Comparison of ENCODE assay signal across 9 cellular contexts in the genomic region with DNA sequence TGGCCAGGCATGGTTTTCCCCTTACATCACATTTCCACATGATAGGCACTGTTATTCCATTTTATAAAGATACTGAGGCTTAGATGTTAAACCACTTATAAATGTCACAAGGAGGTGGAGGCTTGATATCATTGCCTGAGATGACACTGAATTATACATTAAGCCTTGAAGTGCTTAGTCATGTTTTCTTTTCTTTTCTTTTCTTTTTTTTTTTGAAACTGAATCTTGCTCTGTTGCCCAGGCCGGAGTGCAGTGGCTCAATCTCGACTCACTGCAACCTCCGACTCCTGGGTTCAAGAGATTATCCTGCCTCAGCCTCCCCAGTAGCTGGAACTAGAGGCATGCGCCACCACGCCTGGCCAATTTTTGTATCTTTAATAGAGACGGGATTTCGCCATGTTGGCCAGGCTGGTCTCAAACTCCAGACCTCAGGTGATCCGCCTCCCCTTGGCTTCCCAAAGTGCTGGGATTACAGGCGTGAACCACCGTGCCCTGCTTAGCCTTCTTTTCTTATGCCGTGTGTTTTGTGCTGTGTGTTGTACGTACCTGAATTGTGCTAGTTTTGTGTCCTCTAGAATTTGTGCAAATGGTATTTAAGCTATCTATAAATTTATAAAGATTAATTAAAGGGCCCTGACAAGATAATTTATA. TPM values are rescaled to one million over a fixed set of nuclear protein-coding genes. Genes with fewer than 3 reads are reported as not detected.
DNase-seq lines count a peak whose midpoint lies in the region; TF ChIP-seq lines count a peak whose summit lies in the region.
"Had no signal": no experiment of that assay in that cellular context is flagged by ENCODE, and none has a peak within 500 bp of the region (broad histone marks: within the 10 kb centered on the region; RNA-seq: fewer than 3 reads in every experiment).

No MANE protein-coding gene starts in this region.

- H2AFZ ChIP-seq in ACC112 (ENCODE audit: low read length, unreplicated experiment): peak overlapping the region; percentile 71
- H2AFZ ChIP-seq in mammary epithelial cell (ENCODE audit: low read depth, low read length): no peak overlapping the region

- H3K79me2 ChIP-seq in ACC112 (ENCODE audit: control insufficient read depth, insufficient read depth, low read length, unreplicated experiment) (peaks cover 54% of the 10 kb centered on the region), mammary epithelial cell (ENCODE audit: insufficient read depth, low read length) (peaks cover 63% of the 10 kb centered on the region)

- H3K4me3 ChIP-seq in ACC112 (ENCODE audit: low read depth, low read length) (peak overlapping the region; percentile 96), HUES6 (ENCODE audit: low read depth, low read length) (peak overlapping the region; percentile 88), mammary epithelial cell (replicated peaks in 1 of 3; ENCODE audit: insufficient read depth in 1 of 3, low read depth in 2 of 3, low read length in 3 of 3) (peak overlapping the region; percentile 70 to 78 (median 75)), mucosa of stomach (ENCODE audit: low read length) (peak overlapping the region; percentile 90)

- DNase-seq in mammary epithelial cell (no peak), cortex of kidney (lab: John Stamatoyannopoulos, UW) (no peak), NCI-H510A (lab: John Stamatoyannopoulos, UW) (no peak), hippocampal formation (lab: John Stamatoyannopoulos, UW) (no peak), NCI-H1694 (lab: John Stamatoyannopoulos, UW) (no peak)
- DNase-seq: occipital lobe had no signal

- CTCF ChIA-PET in mammary epithelial cell (lab: Charles Lee; ENCODE audit: low non-redundant PET): no interaction called here

- TF ChIP-seq CTCF in mammary epithelial cell (conservative IDR thresholded peaks at IDR 0.05 in 1 of 2, IDR thresholded peaks at IDR 0.05 in 1 of 2; ENCODE audit: extremely low read depth in 1 of 2, insufficient read depth in 1 of 2, low read depth in 1 of 2, low read length in 2 of 2): no peak

- peak overlapping the region; percentile 96 for H3K4me2 ChIP-seq in mammary epithelial cell (ENCODE audit: insufficient read depth, low read depth, low read length)

- no peaks in the 10 kb centered on the region; the same call in 1 of the 2 replicates for H3K36me3 ChIP-seq in ACC112 (ENCODE audit: insufficient read depth, low read length)
- H3K36me3 ChIP-seq in HUES6 (ENCODE audit: control insufficient read depth, insufficient read depth, low read length): peaks cover 17% of the 10 kb centered on the region
- peaks cover 3% of the 10 kb centered on the region for H3K36me3 ChIP-seq in mammary epithelial cell (ENCODE audit: insufficient read depth, low read length)
- H3K36me3 ChIP-seq in mucosa of stomach (ENCODE audit: control insufficient read depth, insufficient read depth, low read length): no peaks in the 10 kb centered on the region

- H3K9ac ChIP-seq in HUES6 (ENCODE audit: low read length): peak overlapping the region; percentile 96
- peak overlapping the region; percentile 99 for H3K9ac ChIP-seq in mammary epithelial cell (ENCODE audit: insufficient read depth, low read length)
- peak overlapping the region; percentile 94 for H3K9ac ChIP-seq in mucosa of stomach (ENCODE audit: low read length)

- no peaks in the 10 kb centered on the region for H3K27me3 ChIP-seq in ACC112 (ENCODE audit: insufficient read depth, low read length)
- H3K27me3 ChIP-seq in HUES6 (ENCODE audit: control insufficient read depth, insufficient read depth, low read length): no peaks in the 10 kb centered on the region
- no peaks in the 10 kb centered on the region for H3K27me3 ChIP-seq in mammary epithelial cell (ENCODE audit: insufficient read depth, low read length)
- no peaks in the 10 kb centered on the region for H3K27me3 ChIP-seq in mucosa of stomach (ENCODE audit: control insufficient read depth, insufficient read depth, low read length)

- peak overlapping the region; percentile 93 for H3K27ac ChIP-seq in ACC112 (ENCODE audit: low read depth, low read length)
- H3K27ac ChIP-seq in HUES6 (ENCODE audit: low read depth, low read length): no peak overlapping the region; the same call in 1 of the 2 replicates
- H3K27ac ChIP-seq in mammary epithelial cell (ENCODE audit: insufficient read depth, low read depth, low read length): peak overlapping the region; percentile 91

- H3K4me1 ChIP-seq in ACC112 (ENCODE audit: control insufficient read depth, insufficient read depth, low read length, unreplicated experiment) (peaks cover 12% of the 10 kb centered on the region), HUES6 (ENCODE audit: control insufficient read depth, insufficient read depth, low read length) (peaks cover 8% of the 10 kb centered on the region; the same call in 1 of the 2 replicates), mammary epithelial cell (ENCODE audit: insufficient read depth, low read length) (peaks cover 13% of the 10 kb centered on the region), mucosa of stomach (ENCODE audit: control insufficient read depth, insufficient read depth, low read length) (peaks cover 11% of the 10 kb centered on the region)

- 86% methylated on average over 11 of the region's 12 CpGs for WGBS in mammary epithelial cell (ENCODE audit: low coverage, missing lambda C conversion rate)

- dilution Hi-C loops in mammary epithelial cell (cut with HindIII; ENCODE audit: low sequenced_read_pairs): loop anchor here (5.0 kb wide), 1 partner anchor 35 kb away; no protein-coding TSS in a partner anchor

- no peaks in the 10 kb centered on the region for H4K20me1 ChIP-seq in mammary epithelial cell (ENCODE audit: insufficient read depth, low read length)

- intact Hi-C loops in mammary epithelial cell (cut with micrococcal nuclease): no loop called here

- in situ Hi-C loops in mammary epithelial cell (cut with MboI; ENCODE audit: low sequenced_read_pairs in 2 of 2): no loop called here

- H3K9me3 ChIP-seq in HUES6 (ENCODE audit: control insufficient read depth, insufficient read depth, low read depth, low read length): no peaks in the 10 kb centered on the region
- H3K9me3 ChIP-seq in mammary epithelial cell (replicated peaks; ENCODE audit: insufficient read depth, low read length): no peaks in the 10 kb centered on the region
- no peaks in the 10 kb centered on the region for H3K9me3 ChIP-seq in mucosa of stomach (ENCODE audit: control insufficient read depth, low read length)

- no TSS peak for BruUV-seq in mammary epithelial cell (replicated peaks; lab: Mats Ljungman, UMichigan)

RNA-seq across cellular contexts. Expression of a gene that starts 1.2 kb away (rescaled TPM):
- 10 to 100 TPM; 52.7 to 70.4 TPM for total RNA-seq in mammary epithelial cell
- polyA plus RNA-seq in mammary epithelial cell: 55.6 TPM
- 76.3 TPM for polyA minus RNA-seq in mammary epithelial cell

RNA-seq across cellular contexts. Expression of a gene that starts 10.5 kb away (rescaled TPM):
- 10 to 100 TPM; 10.7 to 26.0 TPM for total RNA-seq in mammary epithelial cell
- polyA plus RNA-seq in mammary epithelial cell: 8.8 TPM
- 36.2 TPM for polyA minus RNA-seq in mammary epithelial cell

RNA-seq across cellular contexts. Expression of a gene that starts 47.6 kb away (rescaled TPM):
- 10 to 100 TPM; 55.7 to 62.8 TPM for total RNA-seq in mammary epithelial cell
- 81.2 TPM for polyA plus RNA-seq in mammary epithelial cell
- polyA minus RNA-seq in mammary epithelial cell: 62.6 TPM

RNA-seq across cellular contexts. Expression of a gene that starts 49.4 kb away (rescaled TPM):
- 10 to 100 TPM; 55.8 to 98.4 TPM for total RNA-seq in mammary epithelial cell
- polyA plus RNA-seq in mammary epithelial cell: 113 TPM
- polyA minus RNA-seq in mammary epithelial cell: 96.6 TPM

RNA-seq across cellular contexts. Expression of a gene that starts 55.2 kb away (rescaled TPM):
- total RNA-seq in mammary epithelial cell: 10 to 100 TPM in 1 of 2 donors, 1 to 10 TPM in 1; 5.0 to 25.5 TPM
- polyA plus RNA-seq in mammary epithelial cell: 1.9 TPM
- polyA minus RNA-seq in mammary epithelial cell: 0.67 TPM
